1 cellular context compared by ENCODE assay signal in the genomic region with DNA sequence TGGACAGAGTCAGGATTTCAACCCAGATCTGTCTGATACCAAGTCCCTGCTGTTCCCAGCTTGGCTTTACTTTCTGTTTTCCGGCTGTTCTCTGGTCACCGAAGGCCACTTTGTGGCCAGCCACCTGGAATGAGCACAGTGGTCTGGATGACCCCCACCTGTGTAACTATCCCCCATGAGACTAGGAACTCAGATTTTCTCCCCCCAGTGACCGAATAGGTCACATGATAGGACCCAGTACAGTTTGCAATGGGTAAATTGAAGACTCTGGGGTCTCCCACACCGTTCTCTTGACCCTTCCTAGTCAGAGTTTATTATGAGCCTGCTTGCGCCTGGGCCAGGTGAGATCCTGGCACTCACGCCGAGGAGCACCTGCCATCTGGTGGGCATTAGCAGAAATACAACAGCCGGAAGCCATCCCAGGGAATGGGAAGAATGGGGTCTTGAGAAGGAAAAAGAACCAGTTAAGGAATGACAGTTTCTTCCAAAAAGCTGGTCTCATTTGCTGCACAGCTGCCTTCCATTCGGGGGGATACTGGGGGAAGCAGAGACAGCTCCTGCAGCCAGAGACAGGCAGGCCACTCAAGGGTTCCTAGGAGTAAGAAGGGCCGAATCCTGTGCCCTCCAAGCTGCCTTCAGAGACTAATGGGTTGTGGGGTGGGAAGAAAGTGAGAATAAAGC.
A peak's percentile ranks its signal among the peaks of the same experiment; 100 is the strongest.
TF ChIP-seq lines count a peak whose summit lies in the region.

No MANE protein-coding gene starts in this region.

TF ChIP-seq in GM12878, 131 proteins besides CTCF, POLR2A, EP300 and RAD21:
- TF ChIP-seq ETV6 (conservative IDR thresholded peaks at IDR 0.05 in 1 of 2, IDR thresholded peaks at IDR 0.05 in 1 of 2; ENCODE audit: borderline replicate concordance in 1 of 2, low read depth in 1 of 2) (no peak), IKZF2 (IDR thresholded peaks at IDR 0.05) (peak; percentile 59 to 63; a peak in 3 of 4 replicates), ZNF207 (IDR thresholded peaks at IDR 0.05; ENCODE audit: borderline replicate concordance) (no peak), SMC3 (IDR thresholded peaks at IDR 0.05; ENCODE audit: borderline replicate concordance, low read length) (peak; percentile 97), BACH1 (IDR thresholded peaks at IDR 0.05; ENCODE audit: borderline replicate concordance) (no peak), IKZF1 (conservative IDR thresholded peaks at IDR 0.05) (peak; percentile 67), FOXK2 (IDR thresholded peaks at IDR 0.05) (no peak), KAT2A (conservative IDR thresholded peaks at IDR 0.05; ENCODE audit: control insufficient read depth, low read depth, low read length) (no peak), BRCA1 (IDR thresholded peaks at IDR 0.05; ENCODE audit: low read depth, low read length) (no peak), MTA3 (IDR thresholded peaks at IDR 0.05; ENCODE audit: borderline replicate concordance, low read length) (no peak), BCL11A (IDR thresholded peaks at IDR 0.05; ENCODE audit: low read depth, low read length) (no peak), EED (IDR thresholded peaks at IDR 0.05; ENCODE audit: low read depth) (peak; percentile 49; the same call in 1 of the 2 replicates), MEF2B (IDR thresholded peaks at IDR 0.05; ENCODE audit: partially characterized antibody, poor library complexity, severe bottlenecking) (no peak), NR2C1 (IDR thresholded peaks at IDR 0.05) (no peak), PAX5 (IDR thresholded peaks at IDR 0.05; ENCODE audit: borderline replicate concordance, low read depth, low read length) (no peak), TCF12 (IDR thresholded peaks at IDR 0.05; ENCODE audit: low read depth, low read length) (0 out of 2 replicates have a peak, but pooled peaks have one; percentile 12), POU2F2 (IDR thresholded peaks at IDR 0.05; ENCODE audit: borderline replicate concordance, low read depth, low read length) (no peak), RELA (IDR thresholded peaks at IDR 0.05; ENCODE audit: borderline replicate concordance, partially characterized antibody) (no peak), YY1 (IDR thresholded peaks at IDR 0.05; ENCODE audit: low read depth, low read length) (peak; percentile 52; the same call in 1 of the 2 replicates), EZH2 (IDR thresholded peaks at IDR 0.05; ENCODE audit: borderline replicate concordance, control insufficient read depth, low read depth, low read length) (no peak), ZNF384 (IDR thresholded peaks at IDR 0.05; ENCODE audit: borderline replicate concordance, low read depth, low read length) (no peak), CBX3 (IDR thresholded peaks at IDR 0.05; ENCODE audit: borderline replicate concordance, low read depth) (no peak), GABPA (IDR thresholded peaks at IDR 0.05; ENCODE audit: low read depth) (no peak), TCF3 (IDR thresholded peaks at IDR 0.05; ENCODE audit: borderline replicate concordance, insufficient read depth, low read depth, low read length) (0 out of 2 replicates have a peak, but pooled peaks have one; percentile 45)
- TF ChIP-seq, protein P1, sequence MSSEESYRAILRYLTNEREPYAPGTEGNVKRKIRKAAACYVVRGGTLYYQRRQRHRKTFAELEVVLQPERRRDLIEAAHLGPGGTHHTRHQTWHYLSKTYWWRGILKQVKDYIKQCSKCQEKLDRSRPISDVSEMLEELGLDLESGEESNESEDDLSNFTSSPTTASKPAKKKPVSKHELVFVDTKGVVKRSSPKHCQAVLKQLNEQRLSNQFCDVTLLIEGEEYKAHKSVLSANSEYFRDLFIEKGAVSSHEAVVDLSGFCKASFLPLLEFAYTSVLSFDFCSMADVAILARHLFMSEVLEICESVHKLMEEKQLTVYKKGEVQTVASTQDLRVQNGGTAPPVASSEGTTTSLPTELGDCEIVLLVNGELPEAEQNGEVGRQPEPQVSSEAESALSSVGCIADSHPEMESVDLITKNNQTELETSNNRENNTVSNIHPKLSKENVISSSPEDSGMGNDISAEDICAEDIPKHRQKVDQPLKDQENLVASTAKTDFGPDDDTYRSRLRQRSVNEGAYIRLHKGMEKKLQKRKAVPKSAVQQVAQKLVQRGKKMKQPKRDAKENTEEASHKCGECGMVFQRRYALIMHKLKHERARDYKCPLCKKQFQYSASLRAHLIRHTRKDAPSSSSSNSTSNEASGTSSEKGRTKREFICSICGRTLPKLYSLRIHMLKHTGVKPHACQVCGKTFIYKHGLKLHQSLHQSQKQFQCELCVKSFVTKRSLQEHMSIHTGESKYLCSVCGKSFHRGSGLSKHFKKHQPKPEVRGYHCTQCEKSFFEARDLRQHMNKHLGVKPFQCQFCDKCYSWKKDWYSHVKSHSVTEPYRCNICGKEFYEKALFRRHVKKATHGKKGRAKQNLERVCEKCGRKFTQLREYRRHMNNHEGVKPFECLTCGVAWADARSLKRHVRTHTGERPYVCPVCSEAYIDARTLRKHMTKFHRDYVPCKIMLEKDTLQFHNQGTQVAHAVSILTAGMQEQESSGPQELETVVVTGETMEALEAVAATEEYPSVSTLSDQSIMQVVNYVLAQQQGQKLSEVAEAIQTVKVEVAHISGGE (CRISPR knock-in tag; IDR thresholded peaks at IDR 0.05), result no peak
- TF ChIP-seq, protein P2, sequence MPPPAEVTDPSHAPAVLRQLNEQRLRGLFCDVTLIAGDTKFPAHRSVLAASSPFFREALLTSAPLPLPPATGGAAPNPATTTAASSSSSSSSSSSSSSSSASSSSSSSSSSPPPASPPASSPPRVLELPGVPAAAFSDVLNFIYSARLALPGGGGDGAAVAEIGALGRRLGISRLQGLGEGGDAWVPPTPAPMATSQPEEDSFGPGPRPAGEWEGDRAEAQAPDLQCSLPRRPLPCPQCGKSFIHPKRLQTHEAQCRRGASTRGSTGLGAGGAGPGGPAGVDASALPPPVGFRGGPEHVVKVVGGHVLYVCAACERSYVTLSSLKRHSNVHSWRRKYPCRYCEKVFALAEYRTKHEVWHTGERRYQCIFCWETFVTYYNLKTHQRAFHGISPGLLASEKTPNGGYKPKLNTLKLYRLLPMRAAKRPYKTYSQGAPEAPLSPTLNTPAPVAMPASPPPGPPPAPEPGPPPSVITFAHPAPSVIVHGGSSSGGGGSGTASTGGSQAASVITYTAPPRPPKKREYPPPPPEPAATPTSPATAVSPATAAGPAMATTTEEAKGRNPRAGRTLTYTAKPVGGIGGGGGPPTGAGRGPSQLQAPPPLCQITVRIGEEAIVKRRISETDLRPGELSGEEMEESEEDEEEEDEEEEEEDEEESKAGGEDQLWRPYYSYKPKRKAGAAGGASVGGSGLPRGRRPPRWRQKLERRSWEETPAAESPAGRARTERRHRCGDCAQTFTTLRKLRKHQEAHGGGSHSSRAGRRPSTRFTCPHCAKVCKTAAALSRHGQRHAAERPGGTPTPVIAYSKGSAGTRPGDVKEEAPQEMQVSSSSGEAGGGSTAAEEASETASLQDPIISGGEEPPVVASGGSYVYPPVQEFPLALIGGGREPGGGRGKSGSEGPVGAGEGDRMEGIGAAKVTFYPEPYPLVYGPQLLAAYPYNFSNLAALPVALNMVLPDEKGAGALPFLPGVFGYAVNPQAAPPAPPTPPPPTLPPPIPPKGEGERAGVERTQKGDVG (CRISPR knock-in tag; IDR thresholded peaks at IDR 0.05), result no peak
- TF ChIP-seq, protein P3, sequence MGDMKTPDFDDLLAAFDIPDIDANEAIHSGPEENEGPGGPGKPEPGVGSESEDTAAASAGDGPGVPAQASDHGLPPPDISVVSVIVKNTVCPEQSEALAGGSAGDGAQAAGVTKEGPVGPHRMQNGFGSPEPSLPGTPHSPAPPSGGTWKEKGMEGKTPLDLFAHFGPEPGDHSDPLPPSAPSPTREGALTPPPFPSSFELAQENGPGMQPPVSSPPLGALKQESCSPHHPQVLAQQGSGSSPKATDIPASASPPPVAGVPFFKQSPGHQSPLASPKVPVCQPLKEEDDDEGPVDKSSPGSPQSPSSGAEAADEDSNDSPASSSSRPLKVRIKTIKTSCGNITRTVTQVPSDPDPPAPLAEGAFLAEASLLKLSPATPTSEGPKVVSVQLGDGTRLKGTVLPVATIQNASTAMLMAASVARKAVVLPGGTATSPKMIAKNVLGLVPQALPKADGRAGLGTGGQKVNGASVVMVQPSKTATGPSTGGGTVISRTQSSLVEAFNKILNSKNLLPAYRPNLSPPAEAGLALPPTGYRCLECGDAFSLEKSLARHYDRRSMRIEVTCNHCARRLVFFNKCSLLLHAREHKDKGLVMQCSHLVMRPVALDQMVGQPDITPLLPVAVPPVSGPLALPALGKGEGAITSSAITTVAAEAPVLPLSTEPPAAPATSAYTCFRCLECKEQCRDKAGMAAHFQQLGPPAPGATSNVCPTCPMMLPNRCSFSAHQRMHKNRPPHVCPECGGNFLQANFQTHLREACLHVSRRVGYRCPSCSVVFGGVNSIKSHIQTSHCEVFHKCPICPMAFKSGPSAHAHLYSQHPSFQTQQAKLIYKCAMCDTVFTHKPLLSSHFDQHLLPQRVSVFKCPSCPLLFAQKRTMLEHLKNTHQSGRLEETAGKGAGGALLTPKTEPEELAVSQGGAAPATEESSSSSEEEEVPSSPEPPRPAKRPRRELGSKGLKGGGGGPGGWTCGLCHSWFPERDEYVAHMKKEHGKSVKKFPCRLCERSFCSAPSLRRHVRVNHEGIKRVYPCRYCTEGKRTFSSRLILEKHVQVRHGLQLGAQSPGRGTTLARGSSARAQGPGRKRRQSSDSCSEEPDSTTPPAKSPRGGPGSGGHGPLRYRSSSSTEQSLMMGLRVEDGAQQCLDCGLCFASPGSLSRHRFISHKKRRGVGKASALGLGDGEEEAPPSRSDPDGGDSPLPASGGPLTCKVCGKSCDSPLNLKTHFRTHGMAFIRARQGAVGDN (IDR thresholded peaks at IDR 0.05), result no peak
